Comparison of ENCODE assay signal across 13 cellular contexts in genomic region chr17:74870028-74870427, GRCh38. TPM values are rescaled to one million over a fixed set of nuclear protein-coding genes. Genes with fewer than 3 reads are reported as not detected.
A peak's percentile ranks its signal among the peaks of the same experiment; 100 is the strongest.
DNase-seq lines count a peak whose midpoint lies in the region; ATAC-seq, FAIRE-seq and TF ChIP-seq lines count a peak whose summit lies in the region.
"Not testable (repeated sequence)": the region's sequence is repeated elsewhere in the genome, so short reads cannot be mapped to it uniquely, and the experiment has no call there.
"Had no signal": no experiment of that assay in that cellular context is flagged by ENCODE, and none has a peak within 500 bp of the region (broad histone marks: within the 10 kb centered on the region; RNA-seq: fewer than 3 reads in every experiment).

No MANE protein-coding gene starts in this region.

- not testable (repeated sequence) for H3K9me3 Mint-ChIP-seq in astrocyte (ENCODE audit: unreplicated experiment)

- not testable (repeated sequence) for TF ChIP-seq RAD21 in SK-N-SH (IDR thresholded peaks at IDR 0.05; ENCODE audit: low read length); HepG2 (CRISPR knock-in tag; IDR thresholded peaks at IDR 0.05)

- H3K9me2 ChIP-seq in SK-N-SH: not testable (repeated sequence)

- H3K4me3 Mint-ChIP-seq in astrocyte (ENCODE audit: unreplicated experiment): peak overlapping the region; percentile 54

- peak overlapping the region; percentile 90; the same call in 1 of the 2 replicates for H3K4me2 ChIP-seq in SK-N-SH
- H3K4me2 ChIP-seq in astrocyte (ENCODE audit: low read length); HepG2 (ENCODE audit: low read depth, low read length); neuronal stem cell (ENCODE audit: insufficient read depth, low read length, poor library complexity, severe bottlenecking): not testable (repeated sequence)

- not testable (repeated sequence) for H2BK120ac ChIP-seq in neuronal stem cell (ENCODE audit: low read depth, low read length)

- H2BK15ac ChIP-seq in neuronal stem cell (ENCODE audit: low read length): not testable (repeated sequence)

- H3K23ac ChIP-seq in neuronal stem cell (ENCODE audit: low read depth, low read length, poor library complexity): peak overlapping the region; percentile 87

- not testable (repeated sequence) for H3K27me3 Mint-ChIP-seq in astrocyte (ENCODE audit: low read depth, unreplicated experiment)

- not testable (repeated sequence) for BruUV-seq in HepG2 (replicated peaks; lab: Mats Ljungman, UMichigan)

- H3K4me1 ChIP-seq in SK-N-SH (ENCODE audit: control insufficient read depth in 1 of 2, insufficient read depth in 2 of 2, low read depth in 1 of 2, low read length in 1 of 2) (peaks cover 12 to 19% of the 10 kb centered on the region in 2 experiments; a peak in 3 of 4 replicates), astrocyte (ENCODE audit: insufficient read depth, low read length) (peaks cover 16% of the 10 kb centered on the region), HepG2 (ENCODE audit: insufficient read depth, low read length) (peaks cover 55% of the 10 kb centered on the region), neuronal stem cell (ENCODE audit: control insufficient read depth in 2 of 2, insufficient read depth in 1 of 2, low read depth in 1 of 2, low read length in 2 of 2) (peaks cover 14 to 15% of the 10 kb centered on the region in 2 donors)

- H3K36me3 Mint-ChIP-seq in astrocyte (ENCODE audit: low read depth, unreplicated experiment): peaks cover 14% of the 10 kb centered on the region

- H4K91ac ChIP-seq in neuronal stem cell (ENCODE audit: low read depth, low read length, poor library complexity): not testable (repeated sequence)

- peak overlapping the region; percentile 54 for H2BK5ac ChIP-seq in neuronal stem cell (ENCODE audit: low read length)

- not testable (repeated sequence) for H3K4ac ChIP-seq in neuronal stem cell (ENCODE audit: low read length)

- H3K27ac Mint-ChIP-seq in astrocyte (ENCODE audit: unreplicated experiment): not testable (repeated sequence)

- not testable (repeated sequence) for DNase-seq in SK-N-SH; astrocyte (ENCODE audit: low read depth); HepG2 (ENCODE audit: low spot score); neuronal stem cell (ENCODE audit: low spot score)

- ATAC-seq in HepG2: not testable (repeated sequence)

- H2AK5ac ChIP-seq in neuronal stem cell (ENCODE audit: low read depth, low read length): peak overlapping the region; percentile 17

- not testable (repeated sequence) for H3K9me3 ChIP-seq in SK-N-SH; astrocyte (ENCODE audit: insufficient read depth, low read depth, low read length); HepG2 (ENCODE audit: low read length); neuronal stem cell (replicated peaks in 1 of 2; ENCODE audit: control insufficient read depth in 2 of 2, insufficient read depth in 1 of 2, low read depth in 1 of 2, low read length in 2 of 2)

- POLR2A ChIA-PET in SK-N-SH (lab: Yijun Ruan, JAX): not testable (repeated sequence)
- POLR2A ChIA-PET in HepG2 (lab: Yijun Ruan, JAX): interaction anchor here (0.6 to 1.7 kb wide), 7 partner anchors 12 to 419 kb away, joined by 3 to 9 read pairs (median 3); partner anchors contain the start of gene SLC25A19

- H2AFZ ChIP-seq in SK-N-SH (ENCODE audit: low read depth); astrocyte (ENCODE audit: low read depth, low read length); HepG2 (ENCODE audit: low read length); neuronal stem cell (ENCODE audit: low read length): not testable (repeated sequence)

- not testable (repeated sequence) for H2BK12ac ChIP-seq in neuronal stem cell (ENCODE audit: low read length)

- FAIRE-seq in astrocyte (lab: Jason Lieb, UNC); HepG2 (lab: Jason Lieb, UNC): not testable (repeated sequence)

- intact Hi-C loops in HepG2 (cut with micrococcal nuclease; ENCODE audit: unreplicated experiment): not testable (repeated sequence)

- not testable (repeated sequence) for TF ChIP-seq EP300 in SK-N-SH (IDR thresholded peaks at IDR 0.05; ENCODE audit: borderline replicate concordance in 1 of 2, low read depth in 1 of 2, low read length in 1 of 2); HepG2 (IDR thresholded peaks at IDR 0.05; ENCODE audit: low read depth in 2 of 2, low read length in 2 of 2); HepG2 (CRISPR knock-in tag; IDR thresholded peaks at IDR 0.05; ENCODE audit: borderline replicate concordance)

- CTCF ChIA-PET in SK-N-SH (lab: Yijun Ruan, JAX): interaction anchor here (0.7 to 47.7 kb wide), 5 partner anchors 52 to 133 kb away, joined by 3 to 3869 read pairs (median 5); partner anchors contain the start of genes GRIN2C, NAT9 and RAB37
- CTCF ChIA-PET in HepG2 (lab: Yijun Ruan, JAX; ENCODE audit: low intra/inter-chr PET ratio, low total read pairs): not testable (repeated sequence)

- H4K8ac ChIP-seq in neuronal stem cell (ENCODE audit: low read depth, low read length): not testable (repeated sequence)

- H3K14ac ChIP-seq in neuronal stem cell (ENCODE audit: low read length): peak overlapping the region; percentile 60

- H3K27me3 ChIP-seq in SK-N-SH (ENCODE audit: insufficient read depth); astrocyte (ENCODE audit: insufficient read depth, low read length); HepG2 (ENCODE audit: control insufficient read depth in 1 of 2, insufficient read depth in 2 of 2, low read length in 2 of 2); neuronal stem cell (ENCODE audit: control insufficient read depth in 3 of 3, insufficient read depth in 3 of 3, low read depth in 1 of 3, low read length in 3 of 3): not testable (repeated sequence)

- not testable (repeated sequence) for TF ChIP-seq POLR2A in HepG2 (IDR thresholded peaks at IDR 0.05; ENCODE audit: insufficient read depth in 1 of 2, low read depth in 2 of 2, low read length in 2 of 2)

- H3K27ac ChIP-seq in SK-N-SH (ENCODE audit: low read depth in 2 of 2, low read length in 1 of 2); astrocyte (ENCODE audit: low read depth, low read length); HepG2 (ENCODE audit: extremely low read length, insufficient read depth, low read length); neuronal stem cell (replicated peaks; ENCODE audit: low read length): not testable (repeated sequence)

- peaks cover 14% of the 10 kb centered on the region for H3K4me1 Mint-ChIP-seq in astrocyte (ENCODE audit: low read depth, unreplicated experiment)

- in situ Hi-C loops in HepG2 (cut with HindIII; ENCODE audit: extremely low pct_ligation_motif_present, low pct_unique_long_range_greater_than_20kb): not testable (repeated sequence)

- H3F3A ChIP-seq in SK-N-SH (replicated peaks; ENCODE audit: insufficient read depth): not testable (repeated sequence)

- H4K20me1 ChIP-seq in SK-N-SH (ENCODE audit: insufficient read depth); HepG2 (ENCODE audit: insufficient read depth, low read length): not testable (repeated sequence)
- H4K20me1 ChIP-seq in astrocyte (ENCODE audit: insufficient read depth, low read length): peaks cover 32% of the 10 kb centered on the region

- H3K18ac ChIP-seq in neuronal stem cell (ENCODE audit: low read length): not testable (repeated sequence)

- H3K79me2 ChIP-seq in SK-N-SH (ENCODE audit: insufficient read depth) (peaks cover 15% of the 10 kb centered on the region), HepG2 (ENCODE audit: insufficient read depth, low read length) (peaks cover 11% of the 10 kb centered on the region)
- H3K79me2 ChIP-seq in astrocyte (ENCODE audit: insufficient read depth, low read length): not testable (repeated sequence)

- peaks cover 3 to 18% of the 10 kb centered on the region in 2 experiments for H3K36me3 ChIP-seq in SK-N-SH (replicated peaks in 1 of 2; ENCODE audit: control insufficient read depth in 1 of 2, insufficient read depth in 2 of 2, low read length in 1 of 2)
- not testable (repeated sequence) for H3K36me3 ChIP-seq in astrocyte (ENCODE audit: insufficient read depth, low read length); HepG2 (replicated peaks in 1 of 2; ENCODE audit: control insufficient read depth in 1 of 2, insufficient read depth in 2 of 2, low read length in 2 of 2)
- H3K36me3 ChIP-seq in neuronal stem cell (replicated peaks in 1 of 2; ENCODE audit: control insufficient read depth in 2 of 2, insufficient read depth in 2 of 2, low read length in 2 of 2): peaks cover 7 to 47% of the 10 kb centered on the region in 2 donors

- not testable (repeated sequence) for H3K9ac ChIP-seq in SK-N-SH; astrocyte (ENCODE audit: low read length); HepG2 (ENCODE audit: insufficient read depth, low read depth, low read length)
- H3K9ac ChIP-seq in neuronal stem cell (ENCODE audit: low read depth, low read length, poor library complexity): peak overlapping the region; percentile 12

- not testable (repeated sequence) for H3K79me1 ChIP-seq in neuronal stem cell (ENCODE audit: low read depth, low read length)

- H3K4me3 ChIP-seq in SK-N-SH (ENCODE audit: low read depth in 2 of 2, low read length in 1 of 2); astrocyte (ENCODE audit: insufficient read depth, low read depth, low read length); HepG2 (replicated peaks in 1 of 3; ENCODE audit: insufficient read depth in 1 of 3, low read depth in 2 of 3, low read length in 3 of 3): not testable (repeated sequence)
- H3K4me3 ChIP-seq in neuronal stem cell (ENCODE audit: low read length in 2 of 2): peak overlapping the region in 1 of 2 donors; percentile 17

- not testable (repeated sequence) for TF ChIP-seq CTCF in SK-N-SH (IDR thresholded peaks at IDR 0.05); astrocyte (IDR thresholded peaks at IDR 0.05; ENCODE audit: insufficient read depth, low read depth, low read length); HepG2 (CRISPR knock-in tag; IDR thresholded peaks at IDR 0.05)

- 99% methylated on average over 9 of the region's 9 CpGs for WGBS in SK-N-SH (ENCODE audit: low lambda C conversion rate)
- WGBS in HepG2 (ENCODE audit: low lambda C conversion rate): 99% methylated on average over 8 of the region's 9 CpGs
- WGBS in neuronal stem cell (ENCODE audit: extremely low coverage in 2 of 2, insufficient read length in 2 of 2, insufficient replicate concordance in 1 of 2), 2 donors: no CpG with 5 or more reads among the region's 9 CpGs

RNA-seq across cellular contexts. Expression of gene FDXR, which starts 2.8 kb away (rescaled TPM):
- polyA plus RNA-seq in SK-N-SH (2012; rRNA removed): 86.7 and 89.5 TPM in 2 replicates
- 38.8 and 57.6 TPM in 2 replicates for polyA plus RNA-seq in SK-N-SH (2012; cell fraction: cytosol; rRNA removed)
- 126 and 203 TPM in 2 replicates for polyA plus RNA-seq in SK-N-SH (2012; cell fraction: nucleus; rRNA removed)
- 30.8 and 34.2 TPM in 2 replicates for total RNA-seq in astrocyte
- 99.0 and 116 TPM in 2 replicates for total RNA-seq in HepG2 (2016; rRNA removed; fragmentation: Illumina TruSeq; extraction: Trizol)
- 17.2 and 18.6 TPM in 2 replicates for total RNA-seq in HepG2 (2016; cell fraction: cytosol; rRNA removed; fragmentation: Illumina TruSeq; extraction: Trizol; ENCODE audit: low read depth)
- total RNA-seq in HepG2 (2016; cell fraction: insoluble cytoplasmic fraction; rRNA removed; fragmentation: Illumina TruSeq; extraction: Trizol): 96.0 and 122 TPM in 2 replicates
- total RNA-seq in HepG2 (2016; cell fraction: membrane; rRNA removed; fragmentation: Illumina TruSeq; extraction: Trizol): 33.1 and 34.8 TPM in 2 replicates
- total RNA-seq in HepG2 (2016; cell fraction: nucleus; rRNA removed; fragmentation: Illumina TruSeq; extraction: Trizol): 59.6 and 66.9 TPM in 2 replicates
- polyA plus RNA-seq in HepG2 (2011; rRNA removed): 23.4 and 27.7 TPM in 2 replicates
- polyA plus RNA-seq in HepG2 (2011; cell fraction: cytosol; rRNA removed): 25.9 and 36.5 TPM in 2 replicates
- 50.2 and 50.3 TPM in 2 replicates for polyA plus RNA-seq in HepG2 (2011; cell fraction: nucleus; rRNA removed)
- 12.3 and 15.3 TPM in 2 replicates for polyA plus RNA-seq in HepG2 (2012)
- 13.6 and 16.1 TPM in 2 replicates for polyA plus RNA-seq in HepG2 (2016; cell fraction: cytosol; fragmentation: Illumina TruSeq; extraction: Trizol; ENCODE audit: low read depth)
- polyA plus RNA-seq in HepG2 (2016; cell fraction: insoluble cytoplasmic fraction; fragmentation: Illumina TruSeq; extraction: Trizol; ENCODE audit: low read depth): 83.4 and 93.7 TPM in 2 replicates
- polyA plus RNA-seq in HepG2 (2016; cell fraction: membrane; fragmentation: Illumina TruSeq; extraction: Trizol; ENCODE audit: low read depth): 21.8 and 25.0 TPM in 2 replicates
- 111 and 113 TPM in 2 replicates for polyA plus RNA-seq in HepG2 (2016; cell fraction: nucleus; fragmentation: Illumina TruSeq; extraction: Trizol; ENCODE audit: insufficient read depth, low read depth)
- 11.0 and 40.8 TPM in 2 replicates for polyA minus RNA-seq in HepG2 (2011; rRNA and poly(A)+ RNA removed; ENCODE audit: low replicate concordance)
- 14.0 and 15.4 TPM in 2 replicates for polyA minus RNA-seq in HepG2 (2011; cell fraction: cytosol; rRNA and poly(A)+ RNA removed)
- 10.0 and 10.6 TPM in 2 replicates for polyA minus RNA-seq in HepG2 (2011; cell fraction: nucleus; rRNA and poly(A)+ RNA removed)
- polyA plus RNA-seq in neuronal stem cell (2013, experiment 1 of 2): 13.2 TPM
- polyA plus RNA-seq in neuronal stem cell (2013, experiment 2 of 2): 12.0 TPM

RNA-seq across cellular contexts. Expression of gene GRIN2C, which starts 10.3 kb away (rescaled TPM):
- polyA plus RNA-seq in SK-N-SH (2012; rRNA removed) (0.39 and 0.45 TPM in 2 replicates), HepG2 (2011; rRNA removed) (0.03 and 0.07 TPM in 2 replicates)
- polyA plus RNA-seq in SK-N-SH (2012; cell fraction: cytosol; rRNA removed): 0.05 and 0.08 TPM in 2 replicates
- polyA plus RNA-seq in SK-N-SH (2012; cell fraction: nucleus; rRNA removed): 4.1 and 9.2 TPM in 2 replicates
- total RNA-seq in astrocyte (0.50 and 1.0 TPM in 2 replicates), HepG2 (2016; rRNA removed; fragmentation: Illumina TruSeq; extraction: Trizol) (0.11 TPM in 1 of 2 replicates, not detected in the other)
- not detected in 2 replicates for total RNA-seq in HepG2 (2016; cell fraction: cytosol; rRNA removed; fragmentation: Illumina TruSeq; extraction: Trizol; ENCODE audit: low read depth)
- 0.15 TPM in 1 of 2 replicates, not detected in the other for total RNA-seq in HepG2 (2016; cell fraction: insoluble cytoplasmic fraction; rRNA removed; fragmentation: Illumina TruSeq; extraction: Trizol)
- not detected in 2 replicates for total RNA-seq in HepG2 (2016; cell fraction: membrane; rRNA removed; fragmentation: Illumina TruSeq; extraction: Trizol)
- total RNA-seq in HepG2 (2016; cell fraction: nucleus; rRNA removed; fragmentation: Illumina TruSeq; extraction: Trizol): 0.28 and 0.44 TPM in 2 replicates
- 0.01 TPM in 2 replicates for polyA plus RNA-seq in HepG2 (2011; cell fraction: cytosol; rRNA removed)
- polyA plus RNA-seq in HepG2 (2011; cell fraction: nucleus; rRNA removed): 0.17 and 0.29 TPM in 2 replicates
- 0.03 and 0.08 TPM in 2 replicates for polyA plus RNA-seq in HepG2 (2012)
- not detected in 2 replicates for polyA plus RNA-seq in HepG2 (2016; cell fraction: cytosol; fragmentation: Illumina TruSeq; extraction: Trizol; ENCODE audit: low read depth)
- polyA plus RNA-seq in HepG2 (2016; cell fraction: insoluble cytoplasmic fraction; fragmentation: Illumina TruSeq; extraction: Trizol; ENCODE audit: low read depth): not detected in 2 replicates
- not detected in 2 replicates for polyA plus RNA-seq in HepG2 (2016; cell fraction: membrane; fragmentation: Illumina TruSeq; extraction: Trizol; ENCODE audit: low read depth)
- 0.15 and 0.44 TPM in 2 replicates for polyA plus RNA-seq in HepG2 (2016; cell fraction: nucleus; fragmentation: Illumina TruSeq; extraction: Trizol; ENCODE audit: insufficient read depth, low read depth)
- 0.14 TPM in 1 of 2 replicates, not detected in the other for polyA minus RNA-seq in HepG2 (2011; rRNA and poly(A)+ RNA removed; ENCODE audit: low replicate concordance)
- not detected in 2 replicates for polyA minus RNA-seq in HepG2 (2011; cell fraction: cytosol; rRNA and poly(A)+ RNA removed)
- 0.52 TPM in 1 of 2 replicates, not detected in the other for polyA minus RNA-seq in HepG2 (2011; cell fraction: nucleus; rRNA and poly(A)+ RNA removed)
- 0.03 TPM for polyA plus RNA-seq in neuronal stem cell (2013, experiment 1 of 2)
- polyA plus RNA-seq in neuronal stem cell (2013, experiment 2 of 2): 0.03 TPM
- total RNA-seq: CD4-positive, CD25-positive, alpha-beta regulatory T cell; CD8-positive, alpha-beta memory T cell; Daoy had no signal
- polyA plus RNA-seq: AG04450; CD14-positive monocyte; CD4-positive, alpha-beta memory T cell; CD4-positive, CD25-positive, alpha-beta regulatory T cell; CD8-positive, alpha-beta memory T cell had no signal

RNA-seq across cellular contexts. Expression of gene FADS6, which starts 23.4 kb away (rescaled TPM):
- polyA plus RNA-seq in SK-N-SH (2012; rRNA removed): not detected in 2 replicates
- not detected in 2 replicates for polyA plus RNA-seq in SK-N-SH (2012; cell fraction: cytosol; rRNA removed)
- polyA plus RNA-seq in SK-N-SH (2012; cell fraction: nucleus; rRNA removed): not detected in 2 replicates
- not detected in 2 replicates for total RNA-seq in astrocyte
- total RNA-seq in HepG2 (2016; rRNA removed; fragmentation: Illumina TruSeq; extraction: Trizol): 0.11 TPM in 1 of 2 replicates, not detected in the other
- 0.09 TPM in 1 of 2 replicates, not detected in the other for total RNA-seq in HepG2 (2016; cell fraction: cytosol; rRNA removed; fragmentation: Illumina TruSeq; extraction: Trizol; ENCODE audit: low read depth)
- 0.11 TPM in 1 of 2 replicates, not detected in the other for total RNA-seq in HepG2 (2016; cell fraction: insoluble cytoplasmic fraction; rRNA removed; fragmentation: Illumina TruSeq; extraction: Trizol)
- total RNA-seq in HepG2 (2016; cell fraction: membrane; rRNA removed; fragmentation: Illumina TruSeq; extraction: Trizol): not detected in 2 replicates
- 0.28 TPM in 1 of 2 replicates, not detected in the other for total RNA-seq in HepG2 (2016; cell fraction: nucleus; rRNA removed; fragmentation: Illumina TruSeq; extraction: Trizol)
- 0.11 and 0.20 TPM in 2 replicates for polyA plus RNA-seq in HepG2 (2011; rRNA removed)
- polyA plus RNA-seq in HepG2 (2011; cell fraction: cytosol; rRNA removed): 0.14 and 0.15 TPM in 2 replicates
- 0.47 and 1.1 TPM in 2 replicates for polyA plus RNA-seq in HepG2 (2011; cell fraction: nucleus; rRNA removed)
- not detected in 2 replicates for polyA plus RNA-seq in HepG2 (2012)
- 0.18 TPM in 1 of 2 replicates, not detected in the other for polyA plus RNA-seq in HepG2 (2016; cell fraction: cytosol; fragmentation: Illumina TruSeq; extraction: Trizol; ENCODE audit: low read depth)
- polyA plus RNA-seq in HepG2 (2016; cell fraction: insoluble cytoplasmic fraction; fragmentation: Illumina TruSeq; extraction: Trizol; ENCODE audit: low read depth): 0.10 TPM in 1 of 2 replicates, not detected in the other
- not detected in 2 replicates for polyA plus RNA-seq in HepG2 (2016; cell fraction: membrane; fragmentation: Illumina TruSeq; extraction: Trizol; ENCODE audit: low read depth)
- not detected in 2 replicates for polyA plus RNA-seq in HepG2 (2016; cell fraction: nucleus; fragmentation: Illumina TruSeq; extraction: Trizol; ENCODE audit: insufficient read depth, low read depth)
- polyA minus RNA-seq in HepG2 (2011; rRNA and poly(A)+ RNA removed; ENCODE audit: low replicate concordance): 0.32 TPM in 1 of 2 replicates, not detected in the other
- not detected in 2 replicates for polyA minus RNA-seq in HepG2 (2011; cell fraction: cytosol; rRNA and poly(A)+ RNA removed)
- not detected in 2 replicates for polyA minus RNA-seq in HepG2 (2011; cell fraction: nucleus; rRNA and poly(A)+ RNA removed)
- not detected for polyA plus RNA-seq in neuronal stem cell (2013, experiment 1 of 2)
- not detected for polyA plus RNA-seq in neuronal stem cell (2013, experiment 2 of 2)
- total RNA-seq: A673; CD4-positive, alpha-beta memory T cell; CD4-positive, CD25-positive, alpha-beta regulatory T cell; CD8-positive, alpha-beta memory T cell; Daoy; G401; GM12878 had no signal
- polyA plus RNA-seq: AG04450; CD14-positive monocyte; CD4-positive, alpha-beta memory T cell; CD4-positive, CD25-positive, alpha-beta regulatory T cell; CD8-positive, alpha-beta memory T cell; GM12878 had no signal

RNA-seq across cellular contexts. Expression of gene USH1G, which starts 53.0 kb away (rescaled TPM):
- polyA plus RNA-seq in SK-N-SH (2012; rRNA removed) (0.06 TPM in 1 of 2 replicates, not detected in the other), HepG2 (2011; rRNA removed) (not detected in 2 replicates)
- 0.01 TPM in 1 of 2 replicates, not detected in the other for polyA plus RNA-seq in SK-N-SH (2012; cell fraction: cytosol; rRNA removed)
- 0.02 TPM in 1 of 2 replicates, not detected in the other for polyA plus RNA-seq in SK-N-SH (2012; cell fraction: nucleus; rRNA removed)
- total RNA-seq in astrocyte (0.14 TPM in 1 of 2 replicates, not detected in the other), HepG2 (2016; rRNA removed; fragmentation: Illumina TruSeq; extraction: Trizol) (0.04 TPM in 1 of 2 replicates, not detected in the other)
- total RNA-seq in HepG2 (2016; cell fraction: cytosol; rRNA removed; fragmentation: Illumina TruSeq; extraction: Trizol; ENCODE audit: low read depth): not detected in 2 replicates
- not detected in 2 replicates for total RNA-seq in HepG2 (2016; cell fraction: insoluble cytoplasmic fraction; rRNA removed; fragmentation: Illumina TruSeq; extraction: Trizol)
- total RNA-seq in HepG2 (2016; cell fraction: membrane; rRNA removed; fragmentation: Illumina TruSeq; extraction: Trizol): not detected in 2 replicates
- total RNA-seq in HepG2 (2016; cell fraction: nucleus; rRNA removed; fragmentation: Illumina TruSeq; extraction: Trizol): not detected in 2 replicates
- polyA plus RNA-seq in HepG2 (2011; cell fraction: cytosol; rRNA removed): 0.01 TPM in 1 of 2 replicates, not detected in the other
- 0.03 and 0.08 TPM in 2 replicates for polyA plus RNA-seq in HepG2 (2011; cell fraction: nucleus; rRNA removed)
- polyA plus RNA-seq in HepG2 (2012): not detected in 2 replicates
- polyA plus RNA-seq in HepG2 (2016; cell fraction: cytosol; fragmentation: Illumina TruSeq; extraction: Trizol; ENCODE audit: low read depth): not detected in 2 replicates
- not detected in 2 replicates for polyA plus RNA-seq in HepG2 (2016; cell fraction: insoluble cytoplasmic fraction; fragmentation: Illumina TruSeq; extraction: Trizol; ENCODE audit: low read depth)
- not detected in 2 replicates for polyA plus RNA-seq in HepG2 (2016; cell fraction: membrane; fragmentation: Illumina TruSeq; extraction: Trizol; ENCODE audit: low read depth)
- not detected in 2 replicates for polyA plus RNA-seq in HepG2 (2016; cell fraction: nucleus; fragmentation: Illumina TruSeq; extraction: Trizol; ENCODE audit: insufficient read depth, low read depth)
- polyA minus RNA-seq in HepG2 (2011; rRNA and poly(A)+ RNA removed; ENCODE audit: low replicate concordance): 0.05 TPM in 1 of 2 replicates, not detected in the other
- polyA minus RNA-seq in HepG2 (2011; cell fraction: cytosol; rRNA and poly(A)+ RNA removed): not detected in 2 replicates
- polyA minus RNA-seq in HepG2 (2011; cell fraction: nucleus; rRNA and poly(A)+ RNA removed): 0.12 and 0.13 TPM in 2 replicates
- 0.20 TPM for polyA plus RNA-seq in neuronal stem cell (2013, experiment 1 of 2)
- 0.24 TPM for polyA plus RNA-seq in neuronal stem cell (2013, experiment 2 of 2)
- total RNA-seq: A673; CD4-positive, alpha-beta memory T cell; CD4-positive, CD25-positive, alpha-beta regulatory T cell; CD8-positive, alpha-beta memory T cell; Daoy had no signal
- polyA plus RNA-seq: AG04450; CD14-positive monocyte; CD4-positive, alpha-beta memory T cell; CD4-positive, CD25-positive, alpha-beta regulatory T cell; CD8-positive, alpha-beta memory T cell had no signal

RNA-seq across cellular contexts. Expression of gene OTOP2, which starts 54.0 kb away (rescaled TPM):
- polyA plus RNA-seq in SK-N-SH (2012; rRNA removed) (not detected in 2 replicates), HepG2 (2011; rRNA removed) (not detected in 2 replicates)
- not detected in 2 replicates for polyA plus RNA-seq in SK-N-SH (2012; cell fraction: cytosol; rRNA removed)
- not detected in 2 replicates for polyA plus RNA-seq in SK-N-SH (2012; cell fraction: nucleus; rRNA removed)
- total RNA-seq in astrocyte (not detected in 2 replicates), HepG2 (2016; rRNA removed; fragmentation: Illumina TruSeq; extraction: Trizol) (not detected in 2 replicates)
- not detected in 2 replicates for total RNA-seq in HepG2 (2016; cell fraction: cytosol; rRNA removed; fragmentation: Illumina TruSeq; extraction: Trizol; ENCODE audit: low read depth)
- total RNA-seq in HepG2 (2016; cell fraction: insoluble cytoplasmic fraction; rRNA removed; fragmentation: Illumina TruSeq; extraction: Trizol): not detected in 2 replicates
- total RNA-seq in HepG2 (2016; cell fraction: membrane; rRNA removed; fragmentation: Illumina TruSeq; extraction: Trizol): not detected in 2 replicates
- total RNA-seq in HepG2 (2016; cell fraction: nucleus; rRNA removed; fragmentation: Illumina TruSeq; extraction: Trizol): not detected in 2 replicates
- polyA plus RNA-seq in HepG2 (2011; cell fraction: cytosol; rRNA removed): not detected in 2 replicates
- polyA plus RNA-seq in HepG2 (2011; cell fraction: nucleus; rRNA removed): 0.06 TPM in 1 of 2 replicates, not detected in the other
- polyA plus RNA-seq in HepG2 (2012): not detected in 2 replicates
- not detected in 2 replicates for polyA plus RNA-seq in HepG2 (2016; cell fraction: cytosol; fragmentation: Illumina TruSeq; extraction: Trizol; ENCODE audit: low read depth)
- polyA plus RNA-seq in HepG2 (2016; cell fraction: insoluble cytoplasmic fraction; fragmentation: Illumina TruSeq; extraction: Trizol; ENCODE audit: low read depth): not detected in 2 replicates
- polyA plus RNA-seq in HepG2 (2016; cell fraction: membrane; fragmentation: Illumina TruSeq; extraction: Trizol; ENCODE audit: low read depth): not detected in 2 replicates
- polyA plus RNA-seq in HepG2 (2016; cell fraction: nucleus; fragmentation: Illumina TruSeq; extraction: Trizol; ENCODE audit: insufficient read depth, low read depth): not detected in 2 replicates
- polyA minus RNA-seq in HepG2 (2011; rRNA and poly(A)+ RNA removed; ENCODE audit: low replicate concordance): not detected in 2 replicates
- not detected in 2 replicates for polyA minus RNA-seq in HepG2 (2011; cell fraction: cytosol; rRNA and poly(A)+ RNA removed)
- not detected in 2 replicates for polyA minus RNA-seq in HepG2 (2011; cell fraction: nucleus; rRNA and poly(A)+ RNA removed)
- not detected for polyA plus RNA-seq in neuronal stem cell (2013, experiment 1 of 2)
- polyA plus RNA-seq in neuronal stem cell (2013, experiment 2 of 2): not detected
- total RNA-seq: A673; CD4-positive, alpha-beta memory T cell; CD4-positive, CD25-positive, alpha-beta regulatory T cell; CD8-positive, alpha-beta memory T cell; Daoy; G401; GM12878 had no signal
- polyA plus RNA-seq: AG04450; CD14-positive monocyte; CD4-positive, alpha-beta memory T cell; CD4-positive, CD25-positive, alpha-beta regulatory T cell; CD8-positive, alpha-beta memory T cell; GM12878 had no signal
